18 cellular contexts compared by ENCODE assay signal in the genomic region with DNA sequence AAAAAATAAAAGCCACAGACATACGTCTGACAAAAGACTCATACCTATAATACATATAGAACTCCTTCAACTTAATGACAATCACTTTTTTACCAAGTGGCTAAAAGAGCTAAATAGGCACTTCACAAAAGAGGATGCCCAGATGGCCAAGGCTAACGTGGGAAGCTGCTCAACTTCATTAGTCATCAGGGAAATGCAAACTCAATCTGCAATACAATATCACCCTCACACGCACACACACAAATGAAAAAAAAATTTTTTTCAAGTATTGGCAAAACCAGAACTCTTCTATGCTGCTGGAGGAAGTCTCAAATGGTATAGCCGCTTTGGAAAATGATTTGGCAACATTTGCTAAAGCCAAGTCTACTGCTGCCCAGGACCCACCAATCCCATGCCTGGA. TPM values are rescaled to one million over a fixed set of nuclear protein-coding genes. Genes with fewer than 3 reads are reported as not detected.
DNase-seq lines count a peak whose midpoint lies in the region; ATAC-seq and TF ChIP-seq lines count a peak whose summit lies in the region.
"Had no signal": no experiment of that assay in that cellular context is flagged by ENCODE, and none has a peak within 500 bp of the region (broad histone marks: within the 10 kb centered on the region; RNA-seq: fewer than 3 reads in every experiment).

No MANE protein-coding gene starts in this region.

- H3K4me1 ChIP-seq in SK-N-SH (ENCODE audit: control insufficient read depth in 1 of 2, insufficient read depth in 2 of 2, low read depth in 1 of 2, low read length in 1 of 2) (no peaks in the 10 kb centered on the region), upper lobe of right lung (no peaks in the 10 kb centered on the region), prostate gland (replicated peaks) (no peaks in the 10 kb centered on the region)
- H3K4me1 ChIP-seq: right lobe of liver had no signal

- no peaks in the 10 kb centered on the region for H4K20me1 ChIP-seq in SK-N-SH (ENCODE audit: insufficient read depth)

- H3K9ac ChIP-seq in SK-N-SH = no peak overlapping the region

- POLR2A ChIA-PET in SK-N-SH (lab: Yijun Ruan, JAX) = no interaction called here

- CTCF ChIA-PET in SK-N-SH (lab: Yijun Ruan, JAX) = interaction anchor here (0.7 to 1.6 kb wide), 2 partner anchors 11 to 18 kb away, joined by 3 to 4 read pairs; no protein-coding TSS in a partner anchor

- no peaks in the 10 kb centered on the region for H3F3A ChIP-seq in SK-N-SH (replicated peaks; ENCODE audit: insufficient read depth)

- no peak for DNase-seq in SK-N-SH
- DNase-seq in NB4 (ENCODE audit: low read depth) = peak; percentile 55
- peak; percentile 54 for DNase-seq in epithelial cell of esophagus (ENCODE audit: low read depth)
- no peak for DNase-seq in upper lobe of right lung
- no peak for DNase-seq in prostate gland (ENCODE audit: low spot score)
- no peak for DNase-seq in KG1 (lab: John Stamatoyannopoulos, UW)
- DNase-seq: activated CD4-positive, alpha-beta T cell treated with anti-CD3 and anti-CD28 coated beads for 36 hours; Calu3; heart left ventricle; NCI-H146; NCI-H748 treated with DMSO at 0.1 percent for 48 hours; right lobe of liver; stimulated activated CD4-positive, alpha-beta T cell treated with anti-CD3 and anti-CD28 coated beads, Interleukin-2, amount 100 ng/mL, for 24 hours; T-helper 17 cell had no signal

- H3K4me3 ChIP-seq in SK-N-SH (ENCODE audit: low read depth in 2 of 2, low read length in 1 of 2) = no peak overlapping the region
- H3K4me3 ChIP-seq in NB4 (ENCODE audit: low read depth, low read length) = no peak overlapping the region
- H3K4me3 ChIP-seq in epithelial cell of esophagus (ENCODE audit: low read length) = no peak overlapping the region
- no peak overlapping the region for H3K4me3 ChIP-seq in upper lobe of right lung
- no peak overlapping the region for H3K4me3 ChIP-seq in prostate gland
- H3K4me3 ChIP-seq: heart left ventricle, right lobe of liver, thoracic aorta had no signal

- H3K27ac ChIP-seq in SK-N-SH (ENCODE audit: low read depth in 2 of 2, low read length in 1 of 2) = no peak overlapping the region
- no peak overlapping the region for H3K27ac ChIP-seq in upper lobe of right lung
- no peak overlapping the region for H3K27ac ChIP-seq in prostate gland
- H3K27ac ChIP-seq: right lobe of liver, RWPE1, thoracic aorta had no signal

- no peaks in the 10 kb centered on the region for H3K27me3 ChIP-seq in SK-N-SH (ENCODE audit: insufficient read depth)
- H3K27me3 ChIP-seq in upper lobe of right lung = no peaks in the 10 kb centered on the region
- H3K27me3 ChIP-seq in prostate gland (replicated peaks; ENCODE audit: insufficient read depth) = no peaks in the 10 kb centered on the region
- H3K27me3 ChIP-seq: heart left ventricle, right lobe of liver had no signal

- H3K9me3 ChIP-seq in SK-N-SH (no peaks in the 10 kb centered on the region), upper lobe of right lung (no peaks in the 10 kb centered on the region), prostate gland (no peaks in the 10 kb centered on the region)
- H3K9me3 ChIP-seq: right lobe of liver, thoracic aorta had no signal

- H3K79me2 ChIP-seq in SK-N-SH (ENCODE audit: insufficient read depth) = no peaks in the 10 kb centered on the region

- no peak for TF ChIP-seq POLR2A in NB4 (IDR thresholded peaks at IDR 0.05; ENCODE audit: extremely low read depth, insufficient read length)
- TF ChIP-seq POLR2A in prostate gland (IDR thresholded peaks at IDR 0.05) = no peak

- TF ChIP-seq RAD21 in SK-N-SH (IDR thresholded peaks at IDR 0.05; ENCODE audit: low read length) = no peak

- no peaks in the 10 kb centered on the region for H3K9me2 ChIP-seq in SK-N-SH

- intact Hi-C loops in upper lobe of right lung (cut with DNase I) = no loop called here
- intact Hi-C loops in prostate gland (cut with DNase I) = no loop called here

- ATAC-seq in SK-N-SH treated with all-trans-retinoic acid at 6 μM for 48 hours (0 out of 3 replicates have a peak, but pooled peaks have one; percentile 29), upper lobe of right lung (peak; percentile 35), HG03565 (IDR thresholded peaks at IDR 0.05; ENCODE audit: unreplicated experiment) (no peak)
- ATAC-seq: activated CD4-positive, alpha-beta T cell treated with anti-CD3 and anti-CD28 coated beads for 36 hours; heart left ventricle; T-helper 17 cell had no signal

- H3K4me2 ChIP-seq in SK-N-SH = no peak overlapping the region

- TF ChIP-seq EP300 in SK-N-SH (IDR thresholded peaks at IDR 0.05; ENCODE audit: borderline replicate concordance in 1 of 2, low read depth in 1 of 2, low read length in 1 of 2) = no peak

- 59% methylated on average over 4 of the region's 4 CpGs for WGBS in SK-N-SH (ENCODE audit: low lambda C conversion rate)
- 65% methylated on average over 4 of the region's 4 CpGs for WGBS in prostate gland

- H3K36me3 ChIP-seq in SK-N-SH (replicated peaks in 1 of 2; ENCODE audit: control insufficient read depth in 1 of 2, insufficient read depth in 2 of 2, low read length in 1 of 2) (no peaks in the 10 kb centered on the region), upper lobe of right lung (no peaks in the 10 kb centered on the region), prostate gland (no peaks in the 10 kb centered on the region)
- H3K36me3 ChIP-seq: heart left ventricle, right lobe of liver, thoracic aorta had no signal

- H2AFZ ChIP-seq in SK-N-SH (ENCODE audit: low read depth) = no peak overlapping the region

- TF ChIP-seq CTCF in SK-N-SH (IDR thresholded peaks at IDR 0.05) (no peak), NB4 (IDR thresholded peaks at IDR 0.05; ENCODE audit: low read depth, low read length) (no peak), epithelial cell of esophagus (IDR thresholded peaks at IDR 0.05; ENCODE audit: insufficient read depth, low read depth, low read length, missing control alignments) (no peak), upper lobe of right lung (IDR thresholded peaks at IDR 0.05) (no peak), prostate gland (IDR thresholded peaks at IDR 0.05) (no peak)

TF ChIP-seq in SK-N-SH treated with all-trans-retinoic acid at 6 μM for 48 hours, 23 proteins besides CTCF, POLR2A, EP300 and RAD21 (continues in another document):
- TF ChIP-seq CSRNP3 (CRISPR knock-in tag; IDR thresholded peaks at IDR 0.05) (no peak), GLIS3 (CRISPR knock-in tag; IDR thresholded peaks at IDR 0.05) (no peak), ISL1 (CRISPR knock-in tag; IDR thresholded peaks at IDR 0.05) (no peak)

TF ChIP-seq in SK-N-SH, 30 proteins besides CTCF, POLR2A, EP300 and RAD21:
- no peak for TF ChIP-seq GABPA (IDR thresholded peaks at IDR 0.05; ENCODE audit: low read depth)
- TF ChIP-seq, protein P1, sequence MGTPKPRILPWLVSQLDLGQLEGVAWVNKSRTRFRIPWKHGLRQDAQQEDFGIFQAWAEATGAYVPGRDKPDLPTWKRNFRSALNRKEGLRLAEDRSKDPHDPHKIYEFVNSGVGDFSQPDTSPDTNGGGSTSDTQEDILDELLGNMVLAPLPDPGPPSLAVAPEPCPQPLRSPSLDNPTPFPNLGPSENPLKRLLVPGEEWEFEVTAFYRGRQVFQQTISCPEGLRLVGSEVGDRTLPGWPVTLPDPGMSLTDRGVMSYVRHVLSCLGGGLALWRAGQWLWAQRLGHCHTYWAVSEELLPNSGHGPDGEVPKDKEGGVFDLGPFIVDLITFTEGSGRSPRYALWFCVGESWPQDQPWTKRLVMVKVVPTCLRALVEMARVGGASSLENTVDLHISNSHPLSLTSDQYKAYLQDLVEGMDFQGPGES (IDR thresholded peaks at IDR 0.05; ENCODE audit: low read depth, low read length) = no peak
- TF ChIP-seq TAF1 (IDR thresholded peaks at IDR 0.05; ENCODE audit: borderline replicate concordance, low read depth, low read length) = no peak
- TF ChIP-seq MXI1 (IDR thresholded peaks at IDR 0.05; ENCODE audit: low read depth, low read length) = no peak
- no peak for TF ChIP-seq MEF2A (IDR thresholded peaks at IDR 0.05; ENCODE audit: borderline replicate concordance, low read depth)
- TF ChIP-seq PBX3 (IDR thresholded peaks at IDR 0.05) = no peak
- no peak for TF ChIP-seq NRF1 (IDR thresholded peaks at IDR 0.05; ENCODE audit: low read depth, low read length)
- TF ChIP-seq NFIC (IDR thresholded peaks at IDR 0.05; ENCODE audit: borderline replicate concordance) = no peak
TF ChIP-seq in SK-N-SH: peak in this region for 0.

RNA-seq across cellular contexts. Expression of gene DNMT1, which starts 14.6 kb away (rescaled TPM):
- 46.1 and 58.3 TPM in 2 replicates for polyA plus RNA-seq in SK-N-SH (2012; rRNA removed)
- polyA plus RNA-seq in SK-N-SH (2012; cell fraction: cytosol; rRNA removed) = 33.8 and 37.3 TPM in 2 replicates
- 151 and 170 TPM in 2 replicates for polyA plus RNA-seq in SK-N-SH (2012; cell fraction: nucleus; rRNA removed)
- total RNA-seq in upper lobe of right lung = 72.1 TPM
- 10 to 100 TPM; 29.9 to 50.0 TPM for total RNA-seq in prostate gland

RNA-seq across cellular contexts. Expression of gene S1PR2, which starts 21.8 kb away (rescaled TPM):
- polyA plus RNA-seq in SK-N-SH (2012; rRNA removed) = 3.6 and 3.8 TPM in 2 replicates
- 2.1 and 2.5 TPM in 2 replicates for polyA plus RNA-seq in SK-N-SH (2012; cell fraction: cytosol; rRNA removed)
- 3.3 and 4.4 TPM in 2 replicates for polyA plus RNA-seq in SK-N-SH (2012; cell fraction: nucleus; rRNA removed)
- total RNA-seq in upper lobe of right lung (21.7 TPM), prostate gland (1 to 10 TPM; 4.5 to 8.5 TPM)

RNA-seq across cellular contexts. Expression of gene MRPL4, which starts 42.7 kb away (rescaled TPM):
- 76.0 and 110 TPM in 2 replicates for polyA plus RNA-seq in SK-N-SH (2012; rRNA removed)
- polyA plus RNA-seq in SK-N-SH (2012; cell fraction: cytosol; rRNA removed) = 47.1 and 75.1 TPM in 2 replicates
- 101 and 137 TPM in 2 replicates for polyA plus RNA-seq in SK-N-SH (2012; cell fraction: nucleus; rRNA removed)
- total RNA-seq in upper lobe of right lung (41.5 TPM), prostate gland (10 to 100 TPM; 72.6 to 75.6 TPM)

Comparison
In these comparisons a context has a peak if more than half of its experiments do, and no peak if none do; other contexts are left out.
1. DNase-seq: peak in NB4 (single experiment) and epithelial cell of esophagus (single experiment); none in SK-N-SH (single experiment), upper lobe of right lung (single experiment), prostate gland (single experiment) and KG1 (single experiment).